In the genomic region with DNA sequence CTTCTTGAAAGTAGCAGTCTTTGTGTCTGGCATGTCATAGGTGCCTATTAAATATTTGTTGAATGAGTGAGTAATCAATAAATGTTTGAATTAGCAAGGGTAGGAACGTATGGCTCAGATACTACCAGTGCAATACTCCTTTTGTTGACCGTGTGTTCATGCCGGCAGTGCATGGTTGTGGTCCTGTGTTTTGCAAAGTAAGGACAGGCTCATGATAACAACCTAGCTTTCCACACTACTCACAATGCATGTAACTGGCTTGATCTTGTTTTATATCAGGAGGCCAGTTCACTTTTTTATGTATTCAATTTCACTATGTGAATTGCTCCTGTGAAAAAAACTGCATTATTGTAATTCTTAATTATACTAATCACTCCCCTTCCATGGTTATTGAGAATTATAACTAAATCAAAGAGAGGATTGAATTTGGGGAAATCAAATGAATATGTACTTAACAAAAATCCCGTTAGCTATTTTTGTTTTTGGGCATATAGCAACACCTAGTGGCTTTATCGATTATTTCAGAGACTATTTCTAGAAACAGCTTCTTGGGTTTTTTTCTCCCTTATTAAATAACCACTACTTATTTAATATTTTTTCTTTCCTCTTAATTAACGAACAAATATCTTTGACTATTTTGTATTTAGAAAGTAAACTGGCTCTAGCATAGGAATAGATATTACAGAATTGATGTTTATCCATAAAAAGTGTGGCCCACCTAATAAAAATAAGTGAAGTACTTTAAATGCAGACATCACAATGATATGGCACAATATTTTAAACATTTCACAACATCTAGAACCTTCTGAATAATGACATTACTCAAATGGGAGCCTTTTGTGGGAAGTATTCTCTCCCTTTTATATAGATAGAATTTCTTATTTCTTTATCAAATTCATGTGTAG, we compare ENCODE assay signal across 8 cellular contexts.
DNase-seq lines count a peak whose midpoint lies in the region; ATAC-seq and TF ChIP-seq lines count a peak whose summit lies in the region.

No MANE protein-coding gene starts in this region.

- CTCF ChIA-PET in PC-9 (lab: Charles Lee): interaction anchor here (0.7 to 1.2 kb wide), 3 partner anchors 64 to 1119 kb away, joined by 3 to 4 read pairs (median 4); no protein-coding TSS in a partner anchor

- no peaks in the 10 kb centered on the region for H3K9me2 ChIP-seq in PC-9 (ENCODE audit: insufficient read depth)

- intact Hi-C loops in PC-9 (cut with micrococcal nuclease; ENCODE audit: unreplicated experiment) (loop anchor here (1.0 kb wide), 1 partner anchor 505 kb away; no protein-coding TSS in a partner anchor), spleen (cut with DNase I; ENCODE audit: low total_unique reads) (no loop called here)

- no peaks in the 10 kb centered on the region for H4K20me1 ChIP-seq in PC-9 (ENCODE audit: insufficient read depth)

- H3K79me2 ChIP-seq in PC-9 (ENCODE audit: low read depth): no peaks in the 10 kb centered on the region

- POLR2A ChIA-PET in PC-9 (lab: Charles Lee; ENCODE audit: unreplicated experiment): no interaction called here

- no TSS peak for BruUV-seq in PC-9 (replicated peaks; lab: Mats Ljungman, UMichigan)

- no peak overlapping the region for H3K27ac ChIP-seq in PC-9
- H3K27ac ChIP-seq in spleen: no peak overlapping the region

- peak; percentile 83 for TF ChIP-seq CTCF in PC-9 (conservative IDR thresholded peaks at IDR 0.05)
- TF ChIP-seq CTCF in fibroblast of pulmonary artery (IDR thresholded peaks at IDR 0.05; ENCODE audit: low read length, missing control alignments): peak; percentile 47
- peak in 7 of 11 experiments; percentile 14 to 53 (median 47) for TF ChIP-seq CTCF in spleen (IDR thresholded peaks at IDR 0.05 in 8 of 11, conservative IDR thresholded peaks at IDR 0.05 in 3 of 11)

- H3K4me3 ChIP-seq in PC-9 (no peak overlapping the region), fibroblast of pulmonary artery (replicated peaks; ENCODE audit: low read depth, low read length) (no peak overlapping the region), spleen (no peak overlapping the region)

- no peak for ATAC-seq in HG03457 (IDR thresholded peaks at IDR 0.05; ENCODE audit: unreplicated experiment)
- no peak for ATAC-seq in HG02885 (IDR thresholded peaks at IDR 0.05; ENCODE audit: poor library complexity, unreplicated experiment)

- no peak overlapping the region for H2AFZ ChIP-seq in PC-9

- no peak for TF ChIP-seq POLR2A in spleen (IDR thresholded peaks at IDR 0.05)

- DNase-seq in NCI-H82 (lab: John Stamatoyannopoulos, UW): peak; percentile 40
- DNase-seq in NCI-H82 treated with DMSO at 0.1 percent for 48 hours (lab: John Stamatoyannopoulos, UW; ENCODE audit: unreplicated experiment): no peak
- DNase-seq in PC-9: no peak
- peak; percentile 61 for DNase-seq in fibroblast of pulmonary artery (ENCODE audit: low read depth)
- no peak for DNase-seq in spleen
- no peak for DNase-seq in activated CD4-positive, alpha-beta T cell treated with anti-CD3 and anti-CD28 coated beads for 48 hours

- H3F3A ChIP-seq in PC-9 (ENCODE audit: insufficient read depth, low read depth): no peaks in the 10 kb centered on the region

- H3K27me3 ChIP-seq in PC-9 (ENCODE audit: insufficient read depth, low read depth) (no peaks in the 10 kb centered on the region), spleen (replicated peaks in 1 of 7) (no peaks in the 10 kb centered on the region)

- no peak overlapping the region for H3K4me2 ChIP-seq in PC-9

- peaks cover 7% of the 10 kb centered on the region; the same call in 1 of the 2 replicates for H3K36me3 ChIP-seq in PC-9 (ENCODE audit: low read depth)
- H3K36me3 ChIP-seq in spleen: peaks cover 0 to 27% (median 4%) of the 10 kb centered on the region in 6 donors

- H3K9me3 ChIP-seq in PC-9 (ENCODE audit: insufficient read depth, low read depth) (no peaks in the 10 kb centered on the region), spleen (no peaks in the 10 kb centered on the region)

- whole genome bisulfite sequencing in spleen, 5 donors: 60 to 70% (median 63%) methylated on average over 6 of the region's 6 CpGs

- H3K4me1 ChIP-seq in PC-9 (replicated peaks; ENCODE audit: insufficient read depth) (no peaks in the 10 kb centered on the region), spleen (peaks cover 0 to 38% (median 11%) of the 10 kb centered on the region in 6 donors)

Comparison
In these comparisons a context has a peak if more than half of its experiments do, and no peak if none do; other contexts are left out.
1. DNase-seq: peak in NCI-H82 (single experiment) and fibroblast of pulmonary artery (single experiment); none in NCI-H82 treated with DMSO at 0.1 percent for 48 hours (single experiment), PC-9 (0 of 2), spleen (single experiment) and activated CD4-positive, alpha-beta T cell treated with anti-CD3 and anti-CD28 coated beads for 48 hours (single experiment).
2. Peak in every context shown above with its lines, with median percentiles within 50 percentile points of each other: CTCF ChIP-seq.